23 cellular contexts compared by ENCODE assay signal in the genomic region with DNA sequence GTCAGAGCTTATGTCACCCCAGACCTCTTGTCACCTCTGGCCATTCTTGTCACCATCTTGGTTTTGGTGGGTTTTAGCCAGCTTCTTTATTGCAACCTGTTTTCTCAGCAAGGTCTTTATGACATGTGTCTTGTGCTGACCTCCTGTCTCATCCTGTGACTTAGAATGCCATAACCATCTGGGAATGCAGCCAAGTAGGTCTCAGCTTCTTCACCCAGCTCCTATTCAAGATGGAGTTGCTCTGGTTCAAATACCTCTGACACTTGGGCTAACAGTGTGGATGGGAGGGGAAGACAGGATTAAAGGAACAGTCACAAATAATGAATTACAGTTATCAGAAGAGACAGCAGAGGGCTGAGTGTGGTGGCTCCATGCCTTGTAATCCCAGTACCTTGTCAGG.
"Had no signal": no experiment of that assay in that cellular context is flagged by ENCODE, and none has a peak within 500 bp of the region (broad histone marks: within the 10 kb centered on the region; RNA-seq: fewer than 3 reads in every experiment).

No MANE protein-coding gene starts in this region.

- FAIRE-seq: RCC 7860 had no signal

- DNase-seq: activated CD4-positive, alpha-beta T cell treated with anti-CD3 and anti-CD28 coated beads for 36 hours; activated CD4-positive, alpha-beta T cell treated with anti-CD3 and anti-CD28 coated beads, Interleukin-2, amount 50 U/mL, for 4 hours; activated CD8-positive, alpha-beta T cell treated with anti-CD3 and anti-CD28 coated beads, Interleukin-2, amount 10 ng/mL, durations not matched to agents 7 days and 5 days; activated effector memory CD4-positive, alpha-beta T cell treated with Interleukin-2 at 50 U/mL for 16 hours; activated naive CD4-positive, alpha-beta T cell; activated naive CD8-positive, alpha-beta T cell treated with anti-CD3 and anti-CD28 coated beads, Interleukin-2, amount 50 U/mL, for 24 hours; activated T-cell treated with anti-CD3 and anti-CD28 coated beads, Interleukin-2, amount 50 U/mL, for 24 hours; amniotic stem cell; body of pancreas; Karpas-422; NCI-H1048; NCI-H1417; NCI-H1694; NCI-H2029; NCI-H2107; NCI-H2171 treated with DMSO at 0.1 percent for 48 hours; NCI-H226; NCI-H526; SK-N-SH; T-helper 1 cell had no signal

- H3K4me3 ChIP-seq: ascending aorta, body of pancreas had no signal

- H3K9me3 ChIP-seq: ascending aorta, body of pancreas, SK-N-SH had no signal

- H3K36me3 ChIP-seq: ascending aorta had no signal

- H3K27ac ChIP-seq: ascending aorta, body of pancreas, VCaP had no signal

- H3K4me1 ChIP-seq: ascending aorta, body of pancreas had no signal

- H3K27me3 ChIP-seq: ascending aorta, body of pancreas had no signal
